ENCODE assay signal across 28 cellular contexts in genomic region chr1:75471245-75471644, GRCh38.
"Had no signal": no experiment of that assay in that cellular context is flagged by ENCODE, and none has a peak within 500 bp of the region (broad histone marks: within the 10 kb centered on the region; RNA-seq: fewer than 3 reads in every experiment).

No MANE protein-coding gene starts in this region.

- H3K9me3 Mint-ChIP-seq: T-helper 1 cell treated with Interleukin-12 subunit alpha and Interleukin-12 subunit beta and Interleukin-4 antibody, amounts not matched to agents 30 μg/mL and 1 μg/mL, for 36 hours had no signal

- H3K27ac ChIP-seq: ascending aorta, body of pancreas, Peyer's patch, RWPE1, SJCRH30 had no signal

- H3K27me3 ChIP-seq: ascending aorta, body of pancreas, Peyer's patch, SJCRH30 had no signal

- H3K27ac Mint-ChIP-seq: activated CD8-positive, alpha-beta T cell treated with anti-CD3 and anti-CD28 coated beads, Interleukin-2, amount 10 ng/mL, durations not matched to agents 7 days and 5 days; activated naive CD4-positive, alpha-beta T cell treated with anti-CD3 and anti-CD28 coated beads, Interleukin-2, amount 50 U/mL, for 24 hours; activated naive CD8-positive, alpha-beta T cell treated with anti-CD3 and anti-CD28 coated beads, Interleukin-2, amount 50 U/mL, for 24 hours; T-helper 1 cell treated with Interleukin-12 subunit alpha and Interleukin-12 subunit beta and Interleukin-4 antibody, amounts not matched to agents 30 μg/mL and 1 μg/mL, for 36 hours had no signal

- H3K36me3 Mint-ChIP-seq: activated naive CD4-positive, alpha-beta T cell treated with anti-CD3 and anti-CD28 coated beads, Interleukin-2, amount 50 U/mL, for 24 hours had no signal

- H3K4me1 ChIP-seq: ascending aorta, body of pancreas, Peyer's patch, SJCRH30 had no signal

- H3K4me3 Mint-ChIP-seq: activated CD8-positive, alpha-beta T cell treated with anti-CD3 and anti-CD28 coated beads, Interleukin-2, amount 10 ng/mL, durations not matched to agents 7 days and 5 days; activated naive CD4-positive, alpha-beta T cell treated with anti-CD3 and anti-CD28 coated beads, Interleukin-2, amount 50 U/mL, for 24 hours; activated naive CD8-positive, alpha-beta T cell treated with anti-CD3 and anti-CD28 coated beads, Interleukin-2, amount 50 U/mL, for 24 hours; T-helper 1 cell treated with Interleukin-12 subunit alpha and Interleukin-12 subunit beta and Interleukin-4 antibody, amounts not matched to agents 30 μg/mL and 1 μg/mL, for 36 hours had no signal

- H3K9me3 ChIP-seq: ascending aorta, body of pancreas, Peyer's patch, SJCRH30 had no signal

- H3K4me3 ChIP-seq: ascending aorta, body of pancreas, Peyer's patch, SJCRH30 had no signal

- H3K27me3 Mint-ChIP-seq: activated naive CD4-positive, alpha-beta T cell treated with anti-CD3 and anti-CD28 coated beads, Interleukin-2, amount 50 U/mL, for 24 hours; activated naive CD8-positive, alpha-beta T cell treated with anti-CD3 and anti-CD28 coated beads, Interleukin-2, amount 50 U/mL, for 24 hours had no signal

- ATAC-seq: activated CD4-positive, CD25-positive, alpha-beta regulatory T cell treated with anti-CD3 and anti-CD28 coated beads, Interleukin-2, amount 50 U/mL, for 24 hours; activated CD8-positive, alpha-beta T cell treated with anti-CD3 and anti-CD28 coated beads, Interleukin-2, amount 10 ng/mL, durations not matched to agents 7 days and 5 days; activated naive CD8-positive, alpha-beta T cell treated with anti-CD3 and anti-CD28 coated beads, Interleukin-2, amount 50 U/mL, for 24 hours; body of pancreas had no signal

- H3K36me3 ChIP-seq: ascending aorta, Peyer's patch, SJCRH30 had no signal

- DNase-seq: activated CD4-positive, alpha-beta T cell treated with anti-CD3 and anti-CD28 coated beads for 4 hours; activated CD4-positive, alpha-beta T cell treated with anti-CD3 and anti-CD28 coated beads, Interleukin-2, amount 50 U/mL, for 4 hours; activated CD8-positive, alpha-beta memory T cell treated with anti-CD3 and anti-CD28 coated beads, Interleukin-2, amount 50 U/mL, for 48 hours; activated CD8-positive, alpha-beta T cell treated with anti-CD3 and anti-CD28 coated beads, Interleukin-2, amount 10 ng/mL, durations not matched to agents 7 days and 5 days; activated effector memory CD4-positive, alpha-beta T cell treated with Interleukin-2 at 50 U/mL for 16 hours; activated naive CD4-positive, alpha-beta T cell; activated naive CD8-positive, alpha-beta T cell treated with anti-CD3 and anti-CD28 coated beads, Interleukin-2, amount 50 U/mL, for 24 hours; activated T-cell treated with anti-CD3 and anti-CD28 coated beads, Interleukin-2, amount 50 U/mL, for 1 hour; amniotic stem cell; body of pancreas; central memory CD4-positive, alpha-beta T cell; Karpas-422; MM.1S; NCI-H1105; NCI-H1436; NCI-H1694 treated with DMSO at 0.1 percent for 48 hours; NCI-H2029 treated with DMSO at 0.1 percent for 48 hours; NCI-H2171; NCI-H510A treated with DMSO at 0.1 percent for 48 hours; NCI-H69; Peyer's patch; Right ventricle myocardium superior; SJCRH30 had no signal

- H3K4me1 Mint-ChIP-seq: activated naive CD4-positive, alpha-beta T cell treated with anti-CD3 and anti-CD28 coated beads, Interleukin-2, amount 50 U/mL, for 24 hours; activated naive CD8-positive, alpha-beta T cell treated with anti-CD3 and anti-CD28 coated beads, Interleukin-2, amount 50 U/mL, for 24 hours had no signal
